Comparison of ENCODE assay signal across 14 cellular contexts in genomic region chr13:30863796-30864195, GRCh38. TPM values are rescaled to one million over a fixed set of nuclear protein-coding genes. Genes with fewer than 3 reads are reported as not detected.
DNase-seq lines count a peak whose midpoint lies in the region; ATAC-seq, FAIRE-seq and TF ChIP-seq lines count a peak whose summit lies in the region.
"Had no signal": no experiment of that assay in that cellular context is flagged by ENCODE, and none has a peak within 500 bp of the region (broad histone marks: within the 10 kb centered on the region; RNA-seq: fewer than 3 reads in every experiment).

No MANE protein-coding gene starts in this region.

- H3K4me3 Mint-ChIP-seq in GM23338 (peak overlapping the region; percentile 70), brain (peak overlapping the region in 1 of 5 experiments; percentile 32)
- H3K4me3 Mint-ChIP-seq in activated T-helper 17 cell treated with anti-CD3 and anti-CD28 coated beads, Interleukin-2, amount 50 U/mL, for 72 hours = no peak overlapping the region
- H3K4me3 Mint-ChIP-seq: activated naive CD4-positive, alpha-beta T cell treated with anti-CD3 and anti-CD28 coated beads, Interleukin-2, amount 10 ng/mL, durations not matched to agents 7 days and 5 days; neural crest cell had no signal

- no peak for TF ChIP-seq POLR2A in sigmoid colon (IDR thresholded peaks at IDR 0.05)

- intact Hi-C loops in sigmoid colon (cut with DNase I) = loop anchor here (5.0 to 10.0 kb wide), 2 partner anchors 246 to 399 kb away; partner anchors contain the start of genes HMGB1 and USPL1

- H3K4me1 Mint-ChIP-seq in GM23338 (peaks cover 42% of the 10 kb centered on the region), brain (peaks cover 68% of the 10 kb centered on the region)
- H3K4me1 Mint-ChIP-seq in activated T-helper 17 cell treated with anti-CD3 and anti-CD28 coated beads, Interleukin-2, amount 50 U/mL, for 72 hours = peaks cover 9% of the 10 kb centered on the region
- H3K4me1 Mint-ChIP-seq: activated naive CD4-positive, alpha-beta T cell treated with anti-CD3 and anti-CD28 coated beads, Interleukin-2, amount 10 ng/mL, durations not matched to agents 7 days and 5 days had no signal

- peaks cover 21% of the 10 kb centered on the region for H3K27me3 Mint-ChIP-seq in GM23338 (ENCODE audit: insufficient read depth, low read depth, poor library complexity)
- no peaks in the 10 kb centered on the region for H3K27me3 Mint-ChIP-seq in brain
- peaks cover 9% of the 10 kb centered on the region for H3K27me3 Mint-ChIP-seq in activated T-helper 17 cell treated with anti-CD3 and anti-CD28 coated beads, Interleukin-2, amount 50 U/mL, for 72 hours

- no peak for TF ChIP-seq CTCF in GM23338 (conservative IDR thresholded peaks at IDR 0.05; ENCODE audit: low read depth in 2 of 2)
- no peak for TF ChIP-seq CTCF in brain (conservative IDR thresholded peaks at IDR 0.05)
- no peak for TF ChIP-seq CTCF in sigmoid colon (IDR thresholded peaks at IDR 0.05)

- H3K27ac Mint-ChIP-seq in GM23338 (peak overlapping the region; percentile 17), brain (peak overlapping the region; percentile 2 to 98 (median 97))
- no peak overlapping the region for H3K27ac Mint-ChIP-seq in activated T-helper 17 cell treated with anti-CD3 and anti-CD28 coated beads, Interleukin-2, amount 50 U/mL, for 72 hours
- H3K27ac Mint-ChIP-seq: activated naive CD4-positive, alpha-beta T cell treated with anti-CD3 and anti-CD28 coated beads, Interleukin-2, amount 10 ng/mL, durations not matched to agents 7 days and 5 days had no signal

- H3K9me3 ChIP-seq in iPS-18c (ENCODE audit: control insufficient read depth, insufficient read depth, low read length) = no peaks in the 10 kb centered on the region
- no peaks in the 10 kb centered on the region for H3K9me3 ChIP-seq in sigmoid colon

- no peak overlapping the region for H2AFZ ChIP-seq in GM23338

- no peak for FAIRE-seq in RCC 7860 (lab: Jason Lieb, UNC)

- WGBS in sigmoid colon, 2 donors = 91 to 94% methylated on average over 7 of the region's 7 CpGs

- H3K36me3 ChIP-seq in GM23338 (ENCODE audit: insufficient read depth) (no peaks in the 10 kb centered on the region), sigmoid colon (no peaks in the 10 kb centered on the region)

- ATAC-seq in GM23338 (peak; percentile 61), HG03460 (IDR thresholded peaks at IDR 0.05; ENCODE audit: unreplicated experiment) (no peak)
- ATAC-seq in activated T-helper 17 cell treated with anti-CD3 and anti-CD28 coated beads, Interleukin-2, amount 50 U/mL, for 72 hours (replicated peaks) = no peak

- H3K36me3 Mint-ChIP-seq in GM23338 (ENCODE audit: low read depth) = no peaks in the 10 kb centered on the region
- no peaks in the 10 kb centered on the region for H3K36me3 Mint-ChIP-seq in brain
- no peaks in the 10 kb centered on the region for H3K36me3 Mint-ChIP-seq in activated T-helper 17 cell treated with anti-CD3 and anti-CD28 coated beads, Interleukin-2, amount 50 U/mL, for 72 hours (ENCODE audit: low read depth)
- H3K36me3 Mint-ChIP-seq: activated naive CD4-positive, alpha-beta T cell treated with anti-CD3 and anti-CD28 coated beads, Interleukin-2, amount 10 ng/mL, durations not matched to agents 7 days and 5 days had no signal

- H3F3A ChIP-seq in GM23338 (replicated peaks; ENCODE audit: low read depth) = no peaks in the 10 kb centered on the region

- peak overlapping the region; percentile 84 for H3K4me2 ChIP-seq in GM23338

- H3K9me2 ChIP-seq in GM23338 (ENCODE audit: insufficient read depth) = no peaks in the 10 kb centered on the region

- H3K9me3 Mint-ChIP-seq in GM23338 (no peaks in the 10 kb centered on the region), brain (peaks cover 0 to 5% (median 0%) of the 10 kb centered on the region in 5 experiments)
- H3K9me3 Mint-ChIP-seq in activated T-helper 17 cell treated with anti-CD3 and anti-CD28 coated beads, Interleukin-2, amount 50 U/mL, for 72 hours = no peaks in the 10 kb centered on the region
- H3K9me3 Mint-ChIP-seq: activated naive CD4-positive, alpha-beta T cell treated with anti-CD3 and anti-CD28 coated beads, Interleukin-2, amount 10 ng/mL, durations not matched to agents 7 days and 5 days; neural crest cell had no signal

- peaks cover 31% of the 10 kb centered on the region for H3K4me1 ChIP-seq in GM23338 (ENCODE audit: insufficient read depth)
- H3K4me1 ChIP-seq in sigmoid colon = peaks cover 0 to 70% (median 53%) of the 10 kb centered on the region in 4 donors

- H3K4me3 ChIP-seq in GM23338 = peak overlapping the region; percentile 56
- H3K4me3 ChIP-seq in iPS-18c (ENCODE audit: insufficient read depth, low read depth, low read length) = peak overlapping the region; percentile 46
- H3K4me3 ChIP-seq in sigmoid colon = no peak overlapping the region

- peak; percentile 85 for DNase-seq in GM23338 (ENCODE audit: low spot score)
- no peak for DNase-seq in sigmoid colon
- no peak for DNase-seq in RCC 7860 (ENCODE audit: low spot score)
- no peak for DNase-seq in NCI-H1105 (lab: John Stamatoyannopoulos, UW)
- DNase-seq: activated naive CD4-positive, alpha-beta T cell treated with anti-CD3 and anti-CD28 coated beads, Interleukin-2, amount 10 ng/mL, durations not matched to agents 7 days and 5 days; DMS 273 treated with DMSO at 0.1 percent for 48 hours; Karpas-422; NCI-H187 treated with DMSO at 0.1 percent for 48 hours; Right ventricle myocardium superior had no signal

- H3K27ac ChIP-seq in GM23338 (ENCODE audit: low read depth) (peak overlapping the region; percentile 92), sigmoid colon (peak overlapping the region; percentile 73 to 87 (median 86))

- no peaks in the 10 kb centered on the region for H4K20me1 ChIP-seq in GM23338 (replicated peaks; ENCODE audit: insufficient read depth)

- TF ChIP-seq EP300 in sigmoid colon (IDR thresholded peaks at IDR 0.05) = no peak

- 0 out of 2 replicates have a peak, but pooled peaks cover 2% of the 10 kb centered on the region for H3K79me2 ChIP-seq in GM23338 (replicated peaks; ENCODE audit: insufficient read depth)

- peaks cover 19% of the 10 kb centered on the region for H3K27me3 ChIP-seq in GM23338 (ENCODE audit: insufficient read depth)
- no peaks in the 10 kb centered on the region for H3K27me3 ChIP-seq in sigmoid colon

TF ChIP-seq in GM23338, 12 proteins besides CTCF, POLR2A, EP300 and RAD21:
- no peak for TF ChIP-seq JUNB (IDR thresholded peaks at IDR 0.05; ENCODE audit: unreplicated experiment)
- 0 out of 2 replicates have a peak, but pooled peaks have one; percentile 17 for TF ChIP-seq CREB1 (CRISPR knock-in tag; IDR thresholded peaks at IDR 0.05; ENCODE audit: low read depth)

RNA-seq across cellular contexts. Expression of gene MEDAG, which starts 42.3 kb away (rescaled TPM):
- total RNA-seq in GM23338 (2014; rRNA removed; shearing (Covaris generic)) = 0.97 and 1.7 TPM in 2 replicates
- 2.0 and 2.2 TPM in 2 replicates for polyA plus RNA-seq in GM23338 (2016; fragmentation: Nextera tagmentation; extraction: Ambion mirVana)
- 0.98 TPM for polyA plus RNA-seq in brain (ENCODE audit: insufficient read depth, low read depth, low replicate concordance)
- total RNA-seq in sigmoid colon = 10 to 100 TPM; 14.3 to 42.1 (median 20.1) TPM
- 10 to 100 TPM in 1 of 3 donors, 1 to 10 TPM in 2; 1.4 to 18.0 (median 5.0) TPM for polyA plus RNA-seq in sigmoid colon
- total RNA-seq in activated T-helper 17 cell treated with anti-CD3 and anti-CD28 coated beads, Interleukin-2, amount 50 U/mL, for 72 hours = under 1 TPM in 1 of 2 donors, not detected in 1; 0.21 TPM
- total RNA-seq: neural crest cell had no signal

Comparison
In these comparisons a context has a peak if more than half of its experiments do, and no peak if none do; other contexts are left out.
1. H3K4me3 ChIP-seq: peak in GM23338 (single experiment) and iPS-18c (single experiment); none in sigmoid colon (0 of 4).